25 cellular contexts compared by ENCODE assay signal in the genomic region with DNA sequence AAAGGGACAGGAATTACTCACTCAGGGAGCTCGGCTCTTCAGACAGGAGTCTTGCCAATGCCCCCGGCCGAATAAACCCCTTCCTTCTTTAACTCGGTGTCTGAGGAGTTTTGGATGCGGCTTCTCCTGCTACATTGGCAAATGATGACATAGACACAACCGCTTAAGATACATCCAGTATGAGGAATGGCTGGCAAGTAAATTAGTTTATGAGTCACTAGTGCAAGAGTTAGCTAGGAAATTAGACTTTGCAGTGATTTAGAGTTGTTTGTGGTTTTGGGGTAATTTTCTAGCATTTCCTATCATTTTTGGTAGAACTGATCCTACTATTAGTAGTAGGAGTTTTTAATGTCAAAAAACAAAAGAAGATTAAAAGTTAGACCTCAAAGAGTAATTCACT.
"Had no signal": no experiment of that assay in that cellular context is flagged by ENCODE, and none has a peak within 500 bp of the region (broad histone marks: within the 10 kb centered on the region; RNA-seq: fewer than 3 reads in every experiment).

No MANE protein-coding gene starts in this region.

- H3K9me3 Mint-ChIP-seq: type B pancreatic cell had no signal

- H3K36me3 ChIP-seq: adrenal gland, sigmoid colon, thoracic aorta, vagina had no signal

- ATAC-seq: activated T-helper 17 cell treated with anti-CD3 and anti-CD28 coated beads, Interleukin-2, amount 50 U/mL, for 72 hours; left lobe of liver; naive thymus-derived CD4-positive, alpha-beta T cell; stimulated activated naive B cell treated with anti-CD40 and anti-IgM and Interleukin-4, amounts not matched to agents 10 μg/mL and 1 μg/mL and 100 μg/mL, for 72 hours had no signal

- DNase-seq: activated CD4-positive, alpha-beta T cell treated with anti-CD3 and anti-CD28 coated beads, Interleukin-2, amount 50 U/mL, for 4 hours; activated CD8-positive, alpha-beta memory T cell treated with anti-CD3 and anti-CD28 coated beads for 24 hours; activated CD8-positive, alpha-beta memory T cell treated with anti-CD3 and anti-CD28 coated beads, Interleukin-2, amount 50 U/mL, for 4 hours; activated naive CD4-positive, alpha-beta T cell; activated T-cell treated with anti-CD3 and anti-CD28 coated beads, Interleukin-2, amount 50 U/mL, for 24 hours; adrenal gland; cerebellar nuclear complex; erythroblast; foreskin melanocyte; naive thymus-derived CD4-positive, alpha-beta T cell; retina; sigmoid colon; stimulated activated CD4-positive, alpha-beta T cell treated with anti-CD3 and anti-CD28 coated beads, Interleukin-2, amount 100 ng/mL, for 48 hours; stimulated activated CD8-positive, alpha-beta memory T cell treated with anti-CD3 and anti-CD28 coated beads, Interleukin-4, amount 100 ng/mL, for 48 hours; stimulated activated naive B cell treated with anti-CD40 and anti-IgM and Interleukin-4, amounts not matched to agents 10 μg/mL and 1 μg/mL and 100 μg/mL, for 72 hours had no signal

- H3K36me3 Mint-ChIP-seq: activated naive CD8-positive, alpha-beta T cell; naive thymus-derived CD4-positive, alpha-beta T cell; stimulated activated naive B cell treated with anti-CD40 and anti-IgM and Interleukin-4, amounts not matched to agents 10 μg/mL and 1 μg/mL and 100 μg/mL, for 72 hours; type B pancreatic cell had no signal

- H3K27me3 Mint-ChIP-seq: activated naive CD8-positive, alpha-beta T cell; activated T-cell treated with anti-CD3 and anti-CD28 coated beads, Interleukin-2, amount 50 U/mL, for 24 hours; activated T-helper 17 cell treated with anti-CD3 and anti-CD28 coated beads, Interleukin-2, amount 50 U/mL, for 72 hours; naive thymus-derived CD4-positive, alpha-beta T cell; progenitor cell of endocrine pancreas; stimulated activated naive B cell treated with anti-CD40 and anti-IgM and Interleukin-4, amounts not matched to agents 10 μg/mL and 1 μg/mL and 100 μg/mL, for 72 hours; type B pancreatic cell had no signal

- H3K9me3 ChIP-seq: adrenal gland, sigmoid colon, thoracic aorta, vagina had no signal

- H3K27me3 ChIP-seq: adrenal gland, sigmoid colon, vagina had no signal

- H3K4me3 ChIP-seq: adrenal gland, coronary artery, lung, sigmoid colon, thoracic aorta, vagina had no signal

- H3K4me1 Mint-ChIP-seq: activated T-helper 17 cell treated with anti-CD3 and anti-CD28 coated beads, Interleukin-2, amount 50 U/mL, for 72 hours; naive thymus-derived CD4-positive, alpha-beta T cell; stimulated activated naive B cell treated with anti-CD40 and anti-IgM and Interleukin-4, amounts not matched to agents 10 μg/mL and 1 μg/mL and 100 μg/mL, for 72 hours had no signal

- H3K27ac ChIP-seq: adrenal gland, coronary artery, sigmoid colon, thoracic aorta, vagina had no signal

- H3K4me1 ChIP-seq: adrenal gland, sigmoid colon, vagina had no signal

- H3K27ac Mint-ChIP-seq: activated naive CD8-positive, alpha-beta T cell; activated T-cell treated with anti-CD3 and anti-CD28 coated beads, Interleukin-2, amount 50 U/mL, for 24 hours; activated T-helper 17 cell treated with anti-CD3 and anti-CD28 coated beads, Interleukin-2, amount 50 U/mL, for 72 hours; naive thymus-derived CD4-positive, alpha-beta T cell; progenitor cell of endocrine pancreas; stimulated activated naive B cell treated with anti-CD40 and anti-IgM and Interleukin-4, amounts not matched to agents 10 μg/mL and 1 μg/mL and 100 μg/mL, for 72 hours; T-helper 2 cell treated with Interferon-gamma antibody and Interleukin-4, amounts not matched to agents 5 μg/mL and 100 μg/mL, for 36 hours; type B pancreatic cell had no signal

- H3K4me3 Mint-ChIP-seq: activated naive CD8-positive, alpha-beta T cell; activated T-cell treated with anti-CD3 and anti-CD28 coated beads, Interleukin-2, amount 50 U/mL, for 24 hours; activated T-helper 17 cell treated with anti-CD3 and anti-CD28 coated beads, Interleukin-2, amount 50 U/mL, for 72 hours; naive thymus-derived CD4-positive, alpha-beta T cell; stimulated activated naive B cell treated with anti-CD40 and anti-IgM and Interleukin-4, amounts not matched to agents 10 μg/mL and 1 μg/mL and 100 μg/mL, for 72 hours; T-helper 2 cell treated with Interferon-gamma antibody and Interleukin-4, amounts not matched to agents 5 μg/mL and 100 μg/mL, for 36 hours; type B pancreatic cell had no signal
